22 cellular contexts compared by ENCODE assay signal in the genomic region with DNA sequence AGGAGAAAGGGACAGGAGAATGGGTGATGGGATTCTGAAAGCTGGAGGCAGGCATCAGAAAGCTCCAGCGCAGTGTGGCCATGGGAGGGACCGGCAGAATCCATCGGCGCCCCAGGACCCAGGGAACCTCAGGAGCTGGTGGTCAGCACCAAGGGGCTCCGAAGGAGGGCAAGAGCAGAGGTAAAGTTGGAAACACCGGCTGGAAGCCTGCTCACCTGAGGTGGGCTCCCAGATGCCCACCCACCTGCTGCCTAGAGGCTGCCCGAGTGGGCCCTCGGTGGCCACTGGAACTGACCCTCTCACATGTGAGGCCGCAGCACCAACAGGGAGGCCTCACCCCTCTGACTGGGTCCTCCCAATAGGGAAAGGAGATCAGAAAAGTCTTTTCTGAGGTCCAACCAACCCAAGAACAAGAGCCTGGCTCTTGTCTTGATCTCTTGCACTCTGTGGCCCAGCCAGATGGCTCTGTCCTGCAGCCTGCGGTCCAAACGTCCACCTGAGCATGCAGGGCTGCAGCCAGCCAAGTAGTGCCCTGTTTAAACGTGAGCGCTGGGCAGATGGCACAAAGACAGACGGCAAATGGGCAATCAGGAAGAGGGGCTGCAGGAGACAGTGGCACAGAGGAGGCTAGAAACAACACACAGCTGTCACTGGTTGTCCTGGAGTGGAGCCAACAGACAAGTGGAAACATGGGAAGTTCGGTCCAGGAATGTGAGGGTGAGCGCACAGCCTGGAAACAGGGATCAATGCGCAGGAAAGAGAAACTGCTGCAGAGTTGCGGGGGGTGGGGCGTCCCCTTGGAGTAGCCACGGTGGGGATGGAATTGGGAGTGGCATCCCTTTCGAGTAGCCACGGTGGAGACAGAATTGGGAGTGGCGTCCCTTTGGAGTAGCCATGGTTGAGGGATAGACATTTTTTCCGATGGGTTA. TPM values are rescaled to one million over a fixed set of nuclear protein-coding genes. Genes with fewer than 3 reads are reported as not detected.
DNase-seq lines count a peak whose midpoint lies in the region; ATAC-seq, FAIRE-seq and TF ChIP-seq lines count a peak whose summit lies in the region.
"Had no signal": no experiment of that assay in that cellular context is flagged by ENCODE, and none has a peak within 500 bp of the region (broad histone marks: within the 10 kb centered on the region; RNA-seq: fewer than 3 reads in every experiment).

No MANE protein-coding gene starts in this region.

- H3K9me3 ChIP-seq in neuronal stem cell (replicated peaks in 1 of 2; ENCODE audit: control insufficient read depth in 2 of 2, insufficient read depth in 1 of 2, low read depth in 1 of 2, low read length in 2 of 2), result no peaks in the 10 kb centered on the region
- H3K9me3 ChIP-seq: psoas muscle had no signal

- no peak overlapping the region for H2BK120ac ChIP-seq in neuronal stem cell (ENCODE audit: low read depth, low read length)

- no peak overlapping the region for H3K4ac ChIP-seq in neuronal stem cell (ENCODE audit: low read length)

- peak; percentile 66 for FAIRE-seq in bronchial epithelial cell (lab: Jason Lieb, UNC)
- FAIRE-seq: A204.1, astrocyte, TTC549 had no signal

- peaks cover 10% of the 10 kb centered on the region for H3K4me1 Mint-ChIP-seq in activated CD4-positive, alpha-beta T cell treated with anti-CD3 and anti-CD28 coated beads, Interleukin-2, amount 10 ng/mL, durations not matched to agents 24 days and 14 days

- no peak overlapping the region for H4K91ac ChIP-seq in neuronal stem cell (ENCODE audit: low read depth, low read length, poor library complexity)

- H3K27me3 ChIP-seq in bronchial epithelial cell (ENCODE audit: control insufficient read depth, insufficient read depth, low read length), result no peaks in the 10 kb centered on the region
- peaks cover 0 to 40% (median 0%) of the 10 kb centered on the region in 3 experiments for H3K27me3 ChIP-seq in neuronal stem cell (ENCODE audit: control insufficient read depth in 3 of 3, insufficient read depth in 3 of 3, low read depth in 1 of 3, low read length in 3 of 3)

- no peak overlapping the region for H2BK5ac ChIP-seq in neuronal stem cell (ENCODE audit: low read length)

- no peak overlapping the region for H3K4me2 ChIP-seq in neuronal stem cell (ENCODE audit: insufficient read depth, low read length, poor library complexity, severe bottlenecking)
- H3K4me2 ChIP-seq: KMS-11 had no signal

- H3K79me1 ChIP-seq in neuronal stem cell (ENCODE audit: low read depth, low read length), result no peaks in the 10 kb centered on the region

- H3K18ac ChIP-seq in neuronal stem cell (ENCODE audit: low read length), result peak overlapping the region; percentile 2

- H3K4me1 ChIP-seq in neuronal stem cell (ENCODE audit: control insufficient read depth in 2 of 2, insufficient read depth in 1 of 2, low read depth in 1 of 2, low read length in 2 of 2), result peaks cover 0 to 13% of the 10 kb centered on the region in 2 donors

- no peak overlapping the region for H4K8ac ChIP-seq in neuronal stem cell (ENCODE audit: low read depth, low read length)

- peak overlapping the region; percentile 49 for H2AK5ac ChIP-seq in neuronal stem cell (ENCODE audit: low read depth, low read length)

- no peaks in the 10 kb centered on the region for H3K9me3 Mint-ChIP-seq in activated CD4-positive, alpha-beta T cell treated with anti-CD3 and anti-CD28 coated beads, Interleukin-2, amount 10 ng/mL, durations not matched to agents 24 days and 14 days
- H3K9me3 Mint-ChIP-seq: naive thymus-derived CD4-positive, alpha-beta T cell had no signal

- H3K14ac ChIP-seq in neuronal stem cell (ENCODE audit: low read length), result no peak overlapping the region

- H3K36me3 Mint-ChIP-seq in activated CD4-positive, alpha-beta T cell treated with anti-CD3 and anti-CD28 coated beads, Interleukin-2, amount 10 ng/mL, durations not matched to agents 24 days and 14 days (ENCODE audit: low read depth), result no peaks in the 10 kb centered on the region
- H3K36me3 Mint-ChIP-seq: naive thymus-derived CD4-positive, alpha-beta T cell had no signal

- no peak overlapping the region for H3K27ac ChIP-seq in neuronal stem cell (replicated peaks; ENCODE audit: low read length)
- H3K27ac ChIP-seq: KMS-11, psoas muscle, SK-N-MC had no signal

- H3K9ac ChIP-seq in neuronal stem cell (ENCODE audit: low read depth, low read length, poor library complexity), result no peak overlapping the region
- H3K9ac ChIP-seq: KMS-11 had no signal

- H2AFZ ChIP-seq in neuronal stem cell (ENCODE audit: low read length), result peak overlapping the region; percentile 53

- ATAC-seq in HG03439 (IDR thresholded peaks at IDR 0.05; ENCODE audit: unreplicated experiment) (no peak), GM21717 (IDR thresholded peaks at IDR 0.05; ENCODE audit: unreplicated experiment) (no peak)
- ATAC-seq: naive thymus-derived CD4-positive, alpha-beta T cell had no signal

- peak overlapping the region; percentile 82 for H3K27ac Mint-ChIP-seq in activated CD4-positive, alpha-beta T cell treated with anti-CD3 and anti-CD28 coated beads, Interleukin-2, amount 10 ng/mL, durations not matched to agents 24 days and 14 days

- no peak overlapping the region for H2BK15ac ChIP-seq in neuronal stem cell (ENCODE audit: low read length)

- H2BK12ac ChIP-seq in neuronal stem cell (ENCODE audit: low read length), result peak overlapping the region; percentile 69

- H3K27me3 Mint-ChIP-seq in activated CD4-positive, alpha-beta T cell treated with anti-CD3 and anti-CD28 coated beads, Interleukin-2, amount 10 ng/mL, durations not matched to agents 24 days and 14 days, result no peaks in the 10 kb centered on the region

- TF ChIP-seq CTCF in bronchial epithelial cell (IDR thresholded peaks at IDR 0.05; ENCODE audit: insufficient read depth, low read length, severe bottlenecking), result no peak

- no peak overlapping the region for H3K4me3 Mint-ChIP-seq in activated CD4-positive, alpha-beta T cell treated with anti-CD3 and anti-CD28 coated beads, Interleukin-2, amount 10 ng/mL, durations not matched to agents 24 days and 14 days

- intact Hi-C loops in activated CD4-positive, alpha-beta T cell treated with anti-CD3 and anti-CD28 coated beads, Interleukin-2, amount 10 ng/mL, durations not matched to agents 24 days and 14 days (cut with micrococcal nuclease), result no loop called here
- intact Hi-C loops in head of caudate nucleus (cut with DNase I), result no loop called here

- no peak overlapping the region for H3K4me3 ChIP-seq in bronchial epithelial cell (ENCODE audit: low read depth, low read length)
- H3K4me3 ChIP-seq in neuronal stem cell (ENCODE audit: low read length in 2 of 2), result no peak overlapping the region
- H3K4me3 ChIP-seq: lung, psoas muscle, SK-N-MC had no signal

- H3K36me3 ChIP-seq in bronchial epithelial cell (ENCODE audit: control insufficient read depth, insufficient read depth, low read length), result no peaks in the 10 kb centered on the region
- H3K36me3 ChIP-seq in neuronal stem cell (replicated peaks in 1 of 2; ENCODE audit: control insufficient read depth in 2 of 2, insufficient read depth in 2 of 2, low read length in 2 of 2), result no peaks in the 10 kb centered on the region

- WGBS in neuronal stem cell (ENCODE audit: extremely low coverage in 2 of 2, insufficient read length in 2 of 2, insufficient replicate concordance in 1 of 2), 2 donors, result no CpG with 5 or more reads among the region's 24 CpGs

- H3K23ac ChIP-seq in neuronal stem cell (ENCODE audit: low read depth, low read length, poor library complexity), result no peak overlapping the region

- DNase-seq in activated CD4-positive, alpha-beta T cell treated with anti-CD3 and anti-CD28 coated beads, Interleukin-2, amount 10 ng/mL, durations not matched to agents 24 days and 14 days, result no peak
- no peak for DNase-seq in activated CD4-positive, alpha-beta T cell treated with anti-CD3 and anti-CD28 coated beads, Interleukin-2, amount 50 U/mL, for 4 hours
- peak; percentile 65 for DNase-seq in NCI-H2171 treated with DMSO at 0.1 percent for 48 hours (lab: John Stamatoyannopoulos, UW)
- peak; percentile 43 for DNase-seq in bronchial epithelial cell (ENCODE audit: low read depth)
- DNase-seq in neuronal stem cell (ENCODE audit: low spot score), result no peak
- DNase-seq in head of caudate nucleus, result no peak
- DNase-seq: activated CD8-positive, alpha-beta memory T cell treated with anti-CD3 and anti-CD28 coated beads for 24 hours; cortex of kidney; DMS79 treated with DMSO at 0.1 percent for 48 hours; erythroblast; naive thymus-derived CD4-positive, alpha-beta T cell had no signal

RNA-seq across cellular contexts. Expression of a gene that starts 10.5 kb away (rescaled TPM):
- total RNA-seq in activated CD4-positive, alpha-beta T cell treated with anti-CD3 and anti-CD28 coated beads, Interleukin-2, amount 10 ng/mL, durations not matched to agents 24 days and 14 days, result 29.2 and 29.4 TPM in 2 replicates
- total RNA-seq in bronchial epithelial cell, result 21.9 and 23.3 TPM in 2 replicates
- polyA plus RNA-seq in neuronal stem cell (2013, experiment 1 of 2), result 9.3 TPM
- 9.8 TPM for polyA plus RNA-seq in neuronal stem cell (2013, experiment 2 of 2)

RNA-seq across cellular contexts. Expression of a gene that starts 31.4 kb away (rescaled TPM):
- not detected in 2 replicates for total RNA-seq in activated CD4-positive, alpha-beta T cell treated with anti-CD3 and anti-CD28 coated beads, Interleukin-2, amount 10 ng/mL, durations not matched to agents 24 days and 14 days
- total RNA-seq in bronchial epithelial cell, result not detected in 2 replicates
- not detected for polyA plus RNA-seq in neuronal stem cell (2013, experiment 1 of 2)
- 0.03 TPM for polyA plus RNA-seq in neuronal stem cell (2013, experiment 2 of 2)
- total RNA-seq: astrocyte; glomerular endothelial cell; naive thymus-derived CD4-positive, alpha-beta T cell; urinary bladder had no signal
- polyA plus RNA-seq: naive thymus-derived CD4-positive, alpha-beta T cell had no signal

RNA-seq across cellular contexts. Expression of a gene that starts 37.7 kb away (rescaled TPM):
- not detected in 2 replicates for total RNA-seq in activated CD4-positive, alpha-beta T cell treated with anti-CD3 and anti-CD28 coated beads, Interleukin-2, amount 10 ng/mL, durations not matched to agents 24 days and 14 days
- total RNA-seq in bronchial epithelial cell, result not detected in 2 replicates
- polyA plus RNA-seq in neuronal stem cell (2013, experiment 1 of 2), result 1.4 TPM
- polyA plus RNA-seq in neuronal stem cell (2013, experiment 2 of 2), result 1.6 TPM
- total RNA-seq: astrocyte, glomerular endothelial cell had no signal
- polyA plus RNA-seq: naive thymus-derived CD4-positive, alpha-beta T cell had no signal

Comparison
In these comparisons a context has a peak if more than half of its experiments do, and no peak if none do; other contexts are left out.
1. DNase-seq: peak in NCI-H2171 treated with DMSO at 0.1 percent for 48 hours (single experiment) and bronchial epithelial cell (single experiment); none in activated CD4-positive, alpha-beta T cell treated with anti-CD3 and anti-CD28 coated beads, Interleukin-2, amount 10 ng/mL, durations not matched to agents 24 days and 14 days (single experiment), activated CD4-positive, alpha-beta T cell treated with anti-CD3 and anti-CD28 coated beads, Interleukin-2, amount 50 U/mL, for 4 hours (0 of 2), neuronal stem cell (single experiment) and head of caudate nucleus (0 of 42).